Comparison of ENCODE assay signal across 14 cellular contexts in genomic region chr12:90323217-90323616, GRCh38.
DNase-seq lines count a peak whose midpoint lies in the region; TF ChIP-seq lines count a peak whose summit lies in the region.
"Had no signal": no experiment of that assay in that cellular context is flagged by ENCODE, and none has a peak within 500 bp of the region (broad histone marks: within the 10 kb centered on the region; RNA-seq: fewer than 3 reads in every experiment).

No MANE protein-coding gene starts in this region.

- no peak overlapping the region for H2BK5ac ChIP-seq in mesendoderm (ENCODE audit: low read length)

- H2BK120ac ChIP-seq in mesendoderm (ENCODE audit: low read depth, low read length): no peak overlapping the region

- H4K5ac ChIP-seq in mesendoderm (ENCODE audit: low read length): no peak overlapping the region

- WGBS in mesendoderm (ENCODE audit: extremely low coverage, insufficient coverage, low lambda C conversion rate): no CpG with 5 or more reads among the region's 1 CpG

- H3K56ac ChIP-seq in mesendoderm (ENCODE audit: low read length): no peak overlapping the region

- H3K79me2 ChIP-seq in mesendoderm (ENCODE audit: control insufficient read depth, insufficient read depth, low read length): no peaks in the 10 kb centered on the region

- H3K9ac ChIP-seq in mesendoderm (ENCODE audit: low read length): no peak overlapping the region
- H3K9ac ChIP-seq: BLaER1 had no signal

- no peak for TF ChIP-seq CTCF in GM13977 (IDR thresholded peaks at IDR 0.05; ENCODE audit: extremely low read depth, insufficient read depth, missing control alignments)

- no peaks in the 10 kb centered on the region for H3K4me1 ChIP-seq in mesendoderm (ENCODE audit: control insufficient read depth, low read depth, low read length)
- H3K4me1 ChIP-seq: A549, BLaER1 had no signal

- H3K4me2 ChIP-seq in mesendoderm (ENCODE audit: low read length): no peak overlapping the region
- H3K4me2 ChIP-seq: A549, BLaER1 had no signal

- no peak overlapping the region for H2BK15ac ChIP-seq in mesendoderm (replicated peaks; ENCODE audit: low read depth)

- DNase-seq in Ammon's horn (ENCODE audit: low spot score) (peak; percentile 17), caudate nucleus (lab: John Stamatoyannopoulos, UW) (no peak), globus pallidus (ENCODE audit: low spot score) (peak; percentile 63), putamen (ENCODE audit: low spot score) (peak; percentile 55), mesendoderm (no peak), DMS 273 treated with DMSO at 0.1 percent for 48 hours (lab: John Stamatoyannopoulos, UW) (no peak), GM13977 (ENCODE audit: low spot score) (no peak)
- DNase-seq: AML-193; CD4-positive, alpha-beta memory T cell; COR-L47; H9 had no signal

- H3K4ac ChIP-seq in mesendoderm (ENCODE audit: low read depth, low read length): no peak overlapping the region

- no peak overlapping the region for H3K18ac ChIP-seq in mesendoderm (ENCODE audit: low read length)

- H3K36me3 ChIP-seq in mesendoderm (ENCODE audit: control insufficient read depth, insufficient read depth, low read length): no peaks in the 10 kb centered on the region
- H3K36me3 ChIP-seq: BLaER1 had no signal

- no peaks in the 10 kb centered on the region for H3K27me3 ChIP-seq in mesendoderm (ENCODE audit: insufficient read depth, low read length, poor library complexity)
- H3K27me3 ChIP-seq: BLaER1 had no signal

- no peak overlapping the region for H3K4me3 ChIP-seq in mesendoderm (ENCODE audit: low read length)
- H3K4me3 ChIP-seq: A549, BLaER1 had no signal

- in situ Hi-C loops in GM13977 (cut with MboI; ENCODE audit: low pct_unique_long_range_greater_than_20kb, low sequenced_read_pairs, unreplicated experiment): no loop called here

- no peak overlapping the region for H4K8ac ChIP-seq in mesendoderm (ENCODE audit: low read depth, low read length)

- no peaks in the 10 kb centered on the region for H3K79me1 ChIP-seq in mesendoderm (ENCODE audit: low read length)

- H3K27ac ChIP-seq in caudate nucleus (ENCODE audit: low read depth, low read length) (peak overlapping the region; percentile 46), mesendoderm (ENCODE audit: low read depth, low read length) (no peak overlapping the region)
- H3K27ac ChIP-seq: 22Rv1, A549, BLaER1 had no signal

- H3K23ac ChIP-seq in mesendoderm (ENCODE audit: low read length): no peak overlapping the region

- H2AK5ac ChIP-seq in mesendoderm (ENCODE audit: low read length): no peak overlapping the region

Comparison
In these comparisons a context has a peak if more than half of its experiments do, and no peak if none do; other contexts are left out.
1. DNase-seq: peak in Ammon's horn (single experiment), globus pallidus (single experiment) and putamen (single experiment); none in caudate nucleus (0 of 61), mesendoderm (single experiment), DMS 273 treated with DMSO at 0.1 percent for 48 hours (single experiment) and GM13977 (single experiment).